Comparison of ENCODE assay signal across 1 cellular context in genomic region chr14:55102141-55102547, GRCh38.
TF ChIP-seq lines count a peak whose summit lies in the region.

No MANE protein-coding gene starts in this region.

TF ChIP-seq in HepG2, 621 proteins besides CTCF, POLR2A, EP300 and RAD21 (continued from another document):
- TF ChIP-seq KMT2B (CRISPR knock-in tag; IDR thresholded peaks at IDR 0.05), result no peak
- TF ChIP-seq UBTF (CRISPR knock-in tag; IDR thresholded peaks at IDR 0.05), result peak; percentile 21; the same call in 1 of the 2 replicates
- 0 out of 2 replicates have a peak, but pooled peaks have one; percentile 18 for TF ChIP-seq MAX (IDR thresholded peaks at IDR 0.05)
- peak; percentile 67 for TF ChIP-seq ZNF687 (CRISPR knock-in tag; IDR thresholded peaks at IDR 0.05)
- no peak for TF ChIP-seq SP5 (CRISPR knock-in tag; IDR thresholded peaks at IDR 0.05; ENCODE audit: borderline replicate concordance, low read depth)
- no peak for TF ChIP-seq ONECUT2 (CRISPR knock-in tag; IDR thresholded peaks at IDR 0.05)
- peak; percentile 30; the same call in 1 of the 2 replicates for TF ChIP-seq CEBPG (CRISPR knock-in tag; IDR thresholded peaks at IDR 0.05)
- TF ChIP-seq ZNF790 (CRISPR knock-in tag; IDR thresholded peaks at IDR 0.05; ENCODE audit: borderline replicate concordance), result no peak
- no peak for TF ChIP-seq LCORL (IDR thresholded peaks at IDR 0.05)
- TF ChIP-seq LCORL (CRISPR knock-in tag; IDR thresholded peaks at IDR 0.05), result peak; percentile 47; the same call in 1 of the 2 replicates
- TF ChIP-seq TFAP4 (IDR thresholded peaks at IDR 0.05; ENCODE audit: borderline replicate concordance, low read depth), result peak; percentile 70; the same call in 1 of the 2 replicates
- TF ChIP-seq ATF2 (CRISPR knock-in tag; IDR thresholded peaks at IDR 0.05), result no peak
- peak; percentile 32; the same call in 1 of the 2 replicates for TF ChIP-seq ZKSCAN8 (CRISPR knock-in tag; IDR thresholded peaks at IDR 0.05; ENCODE audit: borderline replicate concordance)
- no peak for TF ChIP-seq ZUFSP (CRISPR knock-in tag; IDR thresholded peaks at IDR 0.05; ENCODE audit: borderline replicate concordance)
- TF ChIP-seq HHEX (CRISPR knock-in tag; IDR thresholded peaks at IDR 0.05), result no peak
- TF ChIP-seq MTERF4 (CRISPR knock-in tag; IDR thresholded peaks at IDR 0.05), result no peak
- peak; percentile 21; the same call in 1 of the 2 replicates for TF ChIP-seq ZNF547 (CRISPR knock-in tag; IDR thresholded peaks at IDR 0.05)
- TF ChIP-seq SOX6 (IDR thresholded peaks at IDR 0.05), result no peak
- TF ChIP-seq SOX6 (CRISPR knock-in tag; IDR thresholded peaks at IDR 0.05), result peak; percentile 12; the same call in 1 of the 2 replicates
- TF ChIP-seq ETV5 (CRISPR knock-in tag; IDR thresholded peaks at IDR 0.05; ENCODE audit: borderline replicate concordance), result peak; percentile 26; the same call in 1 of the 2 replicates
- TF ChIP-seq RARA (CRISPR knock-in tag; IDR thresholded peaks at IDR 0.05), result 0 out of 2 replicates have a peak, but pooled peaks have one; percentile 7
- TF ChIP-seq MATR3 (CRISPR knock-in tag; IDR thresholded peaks at IDR 0.05), result no peak
- no peak for TF ChIP-seq ZMYM2 (CRISPR knock-in tag; IDR thresholded peaks at IDR 0.05)
- no peak for TF ChIP-seq ZNF335 (CRISPR knock-in tag; IDR thresholded peaks at IDR 0.05)
- 0 out of 2 replicates have a peak, but pooled peaks have one; percentile 26 for TF ChIP-seq ZNF777 (CRISPR knock-in tag; IDR thresholded peaks at IDR 0.05)
- TF ChIP-seq ZNF792 (CRISPR knock-in tag; IDR thresholded peaks at IDR 0.05), result no peak
- peak; percentile 82 for TF ChIP-seq ZFY (CRISPR knock-in tag; IDR thresholded peaks at IDR 0.05)
- TF ChIP-seq SAP130 (CRISPR knock-in tag; IDR thresholded peaks at IDR 0.05; ENCODE audit: low read depth), result peak; percentile 44; the same call in 1 of the 2 replicates
- 0 out of 2 replicates have a peak, but pooled peaks have one; percentile 29 for TF ChIP-seq ZNF574 (CRISPR knock-in tag; IDR thresholded peaks at IDR 0.05)
- TF ChIP-seq THRA (CRISPR knock-in tag; IDR thresholded peaks at IDR 0.05; ENCODE audit: borderline replicate concordance), result no peak
- no peak for TF ChIP-seq JUNB (CRISPR knock-in tag; IDR thresholded peaks at IDR 0.05; ENCODE audit: borderline replicate concordance)
